28 cellular contexts compared by ENCODE assay signal in genomic region chr11:65035579-65035978, GRCh38. TPM values are rescaled to one million over a fixed set of nuclear protein-coding genes. Genes with fewer than 3 reads are reported as not detected.
"Had no signal": no experiment of that assay in that cellular context is flagged by ENCODE, and none has a peak within 500 bp of the region (broad histone marks: within the 10 kb centered on the region; RNA-seq: fewer than 3 reads in every experiment).

No MANE protein-coding gene starts in this region.

- DNase-seq: activated CD4-positive, alpha-beta memory T cell treated with anti-CD3 and anti-CD28 coated beads, Interleukin-2, amount 10 ng/mL, durations not matched to agents 7 days and 5 days; activated CD4-positive, alpha-beta T cell treated with anti-CD3 and anti-CD28 coated beads for 36 hours; activated CD4-positive, alpha-beta T cell treated with anti-CD3 and anti-CD28 coated beads, Interleukin-2, amount 10 ng/mL, durations not matched to agents 24 days and 14 days; activated CD4-positive, CD25-positive, alpha-beta regulatory T cell; activated CD4-positive, CD25-positive, alpha-beta regulatory T cell treated with anti-CD3 and anti-CD28 coated beads, Interleukin-2, amount 50 U/mL, for 72 hours; activated CD8-positive, alpha-beta memory T cell treated with anti-CD3 and anti-CD28 coated beads, Interleukin-2, amount 50 U/mL, for 48 hours; activated gamma-delta T cell; activated naive CD4-positive, alpha-beta T cell; activated naive CD4-positive, alpha-beta T cell treated with anti-CD3 and anti-CD28 coated beads, Interleukin-2, amount 10 ng/mL, durations not matched to agents 7 days and 5 days; activated naive CD8-positive, alpha-beta T cell treated with anti-CD3 and anti-CD28 coated beads, Interleukin-2, amount 10 ng/mL, durations not matched to agents 7 days and 5 days; activated T-cell treated with anti-CD3 and anti-CD28 coated beads for 4 hours; activated T-cell treated with anti-CD3 and anti-CD28 coated beads, Interleukin-2, amount 50 U/mL, for 24 hours; activated T-cell treated with anti-CD3 and anti-CD28 coated beads, Interleukin-2, amount 50 U/mL, for 72 hours; amniotic stem cell; anterior cingulate cortex; brain microvascular endothelial cell; dorsolateral prefrontal cortex; effector memory CD4-positive, alpha-beta T cell; endodermal cell; foreskin fibroblast; T-helper 1 cell; T-helper 17 cell; T1000 had no signal

- H3K4me3 ChIP-seq: coronary artery, dorsolateral prefrontal cortex had no signal

- H3K27me3 ChIP-seq: brain microvascular endothelial cell, dorsolateral prefrontal cortex had no signal

- H3K27ac ChIP-seq: brain microvascular endothelial cell, coronary artery had no signal

- ATAC-seq: activated CD4-positive, alpha-beta T cell treated with anti-CD3 and anti-CD28 coated beads for 36 hours; activated naive CD4-positive, alpha-beta T cell treated with anti-CD3 and anti-CD28 coated beads, Interleukin-2, amount 50 U/mL, for 72 hours; activated T-cell treated with anti-CD3 and anti-CD28 coated beads, Interleukin-2, amount 50 U/mL, for 72 hours; esophagus mucosa; T-helper 17 cell had no signal

RNA-seq across cellular contexts. Expression of gene NAALADL1, which starts 22.8 kb away (rescaled TPM):
- total RNA-seq: astrocyte had no signal

RNA-seq across cellular contexts. Expression of gene BATF2, which starts 38.8 kb away (rescaled TPM):
- total RNA-seq: activated CD4-positive, alpha-beta T cell treated with anti-CD3 and anti-CD28 coated beads for 36 hours; activated CD4-positive, alpha-beta T cell treated with anti-CD3 and anti-CD28 coated beads, Interleukin-2, amount 10 ng/mL, durations not matched to agents 24 days and 14 days; activated naive CD4-positive, alpha-beta T cell treated with anti-CD3 and anti-CD28 coated beads, Interleukin-2, amount 50 U/mL, for 72 hours; esophagus mucosa; frontal cortex; T-helper 17 cell had no signal
